Comparison of ENCODE assay signal across 16 cellular contexts in genomic region chr1:24992124-24992760, GRCh38.
A peak's percentile ranks its signal among the peaks of the same experiment; 100 is the strongest.
DNase-seq lines count a peak whose midpoint lies in the region; ATAC-seq, FAIRE-seq and TF ChIP-seq lines count a peak whose summit lies in the region.
"Had no signal": no experiment of that assay in that cellular context is flagged by ENCODE, and none has a peak within 500 bp of the region (broad histone marks: within the 10 kb centered on the region; RNA-seq: fewer than 3 reads in every experiment).

No MANE protein-coding gene starts in this region.

- H4K20me1 ChIP-seq in HepG2 (ENCODE audit: insufficient read depth, low read length) = no peaks in the 10 kb centered on the region

- no peak for TF ChIP-seq RAD21 in HepG2 (CRISPR knock-in tag; IDR thresholded peaks at IDR 0.05)

- peak in 2 of 3 donors; percentile 2 to 5 for DNase-seq in right lobe of liver
- no peak for DNase-seq in HepG2 (ENCODE audit: low spot score)
- no peak for DNase-seq in activated T-helper 1 cell treated with anti-CD3 and anti-CD28 coated beads, Interleukin-12 subunit alpha, Interleukin-12 subunit beta, Interleukin-2, Interleukin-4 antibody, amounts not matched to agents 30 ng/mL and 10 ng/mL and 1 ng/mL, durations not matched to agents 14 hours and 24 hours and 36 hours (ENCODE audit: low spot score)
- no peak for DNase-seq in lower lobe of right lung
- no peak for DNase-seq in upper lobe of right lung
- DNase-seq in SKM-1 (lab: John Stamatoyannopoulos, UW; ENCODE audit: unreplicated experiment) = no peak
- no peak for DNase-seq in SJCRH30
- DNase-seq in osteocyte (ENCODE audit: extremely low spot score, unreplicated experiment) = no peak
- DNase-seq: activated effector memory CD4-positive, alpha-beta T cell treated with anti-CD3 and anti-CD28 coated beads, Interleukin-2, amount 50 U/mL, for 16 hours; brain microvascular endothelial cell; NCI-H2107; NCI-H748 treated with DMSO at 0.1 percent for 48 hours; RPMI8226; substantia nigra had no signal

- H3K4me1 ChIP-seq in right lobe of liver = no peaks in the 10 kb centered on the region
- no peaks in the 10 kb centered on the region for H3K4me1 ChIP-seq in HepG2 (ENCODE audit: insufficient read depth, low read length)
- no peaks in the 10 kb centered on the region for H3K4me1 ChIP-seq in lower lobe of right lung
- no peaks in the 10 kb centered on the region for H3K4me1 ChIP-seq in upper lobe of right lung
- H3K4me1 ChIP-seq in SJCRH30 = no peaks in the 10 kb centered on the region
- H3K4me1 ChIP-seq: pancreas had no signal

- H3K4me1 Mint-ChIP-seq in activated T-helper 1 cell treated with anti-CD3 and anti-CD28 coated beads, Interleukin-12 subunit alpha, Interleukin-12 subunit beta, Interleukin-2, Interleukin-4 antibody, amounts not matched to agents 30 ng/mL and 10 ng/mL and 1 ng/mL, durations not matched to agents 14 hours and 24 hours and 36 hours (ENCODE audit: low read depth) = peaks cover 88% of the 10 kb centered on the region
- peaks cover 14% of the 10 kb centered on the region for H3K4me1 Mint-ChIP-seq in osteocyte (ENCODE audit: unreplicated experiment)

- no peak for FAIRE-seq in HepG2 (lab: Jason Lieb, UNC)
- FAIRE-seq: pancreas had no signal

- TF ChIP-seq POLR2A in right lobe of liver (IDR thresholded peaks at IDR 0.05) = no peak
- TF ChIP-seq POLR2A in HepG2 (IDR thresholded peaks at IDR 0.05; ENCODE audit: insufficient read depth in 1 of 2, low read depth in 2 of 2, low read length in 2 of 2) = no peak

- intact Hi-C loops in right lobe of liver (cut with DNase I) = no loop called here
- intact Hi-C loops in HepG2 (cut with micrococcal nuclease; ENCODE audit: unreplicated experiment) = no loop called here
- intact Hi-C loops in activated T-helper 1 cell treated with anti-CD3 and anti-CD28 coated beads, Interleukin-12 subunit alpha, Interleukin-12 subunit beta, Interleukin-2, Interleukin-4 antibody, amounts not matched to agents 30 ng/mL and 10 ng/mL and 1 ng/mL, durations not matched to agents 14 hours and 24 hours and 36 hours (cut with micrococcal nuclease) = loop anchor here (1.0 to 2.0 kb wide), 3 partner anchors 31 to 37 kb away; no protein-coding TSS in a partner anchor
- intact Hi-C loops in lower lobe of right lung (cut with DNase I) = no loop called here
- intact Hi-C loops in upper lobe of right lung (cut with DNase I) = no loop called here

- H3K4me3 ChIP-seq in right lobe of liver (no peak overlapping the region), HepG2 (replicated peaks in 1 of 3; ENCODE audit: insufficient read depth in 1 of 3, low read depth in 2 of 3, low read length in 3 of 3) (no peak overlapping the region), lower lobe of right lung (no peak overlapping the region), upper lobe of right lung (no peak overlapping the region), SJCRH30 (no peak overlapping the region)
- H3K4me3 ChIP-seq: hepatocyte, pancreas had no signal

- BruUV-seq in HepG2 (replicated peaks; lab: Mats Ljungman, UMichigan) = no TSS peak

- H2AFZ ChIP-seq in HepG2 (ENCODE audit: low read length) = no peak overlapping the region
- H2AFZ ChIP-seq: hepatocyte had no signal

- peaks cover 16% of the 10 kb centered on the region for H3K36me3 Mint-ChIP-seq in activated T-helper 1 cell treated with anti-CD3 and anti-CD28 coated beads, Interleukin-12 subunit alpha, Interleukin-12 subunit beta, Interleukin-2, Interleukin-4 antibody, amounts not matched to agents 30 ng/mL and 10 ng/mL and 1 ng/mL, durations not matched to agents 14 hours and 24 hours and 36 hours (ENCODE audit: low read depth)
- peaks cover 5% of the 10 kb centered on the region for H3K36me3 Mint-ChIP-seq in osteocyte (ENCODE audit: unreplicated experiment)

- in situ Hi-C loops in HepG2 (cut with HindIII; ENCODE audit: extremely low pct_ligation_motif_present, low pct_unique_long_range_greater_than_20kb) = no loop called here

- ATAC-seq in right lobe of liver (no peak), HepG2 (no peak), lower lobe of right lung (no peak), upper lobe of right lung (no peak)

- H3K79me2 ChIP-seq in HepG2 (ENCODE audit: insufficient read depth, low read length) = no peaks in the 10 kb centered on the region
- H3K79me2 ChIP-seq: hepatocyte had no signal

- peak overlapping the region; percentile 99 for H3K27ac Mint-ChIP-seq in activated T-helper 1 cell treated with anti-CD3 and anti-CD28 coated beads, Interleukin-12 subunit alpha, Interleukin-12 subunit beta, Interleukin-2, Interleukin-4 antibody, amounts not matched to agents 30 ng/mL and 10 ng/mL and 1 ng/mL, durations not matched to agents 14 hours and 24 hours and 36 hours
- H3K27ac Mint-ChIP-seq in osteocyte (ENCODE audit: unreplicated experiment) = no peak overlapping the region

- H3K4me3 Mint-ChIP-seq in activated T-helper 1 cell treated with anti-CD3 and anti-CD28 coated beads, Interleukin-12 subunit alpha, Interleukin-12 subunit beta, Interleukin-2, Interleukin-4 antibody, amounts not matched to agents 30 ng/mL and 10 ng/mL and 1 ng/mL, durations not matched to agents 14 hours and 24 hours and 36 hours = peak overlapping the region; percentile 72
- no peak overlapping the region for H3K4me3 Mint-ChIP-seq in osteocyte (ENCODE audit: unreplicated experiment)

- TF ChIP-seq CTCF in right lobe of liver (IDR thresholded peaks at IDR 0.05) (no peak), HepG2 (CRISPR knock-in tag; IDR thresholded peaks at IDR 0.05) (no peak), lower lobe of right lung (IDR thresholded peaks at IDR 0.05) (no peak), upper lobe of right lung (IDR thresholded peaks at IDR 0.05) (no peak), osteocyte (IDR thresholded peaks at IDR 0.05) (no peak)

- H3K27me3 ChIP-seq in right lobe of liver = no peaks in the 10 kb centered on the region
- peaks cover 2 to 47% of the 10 kb centered on the region in 2 experiments; a peak in 2 of 5 replicates for H3K27me3 ChIP-seq in HepG2 (ENCODE audit: control insufficient read depth in 1 of 2, insufficient read depth in 2 of 2, low read length in 2 of 2)
- peaks cover 11% of the 10 kb centered on the region for H3K27me3 ChIP-seq in lower lobe of right lung (ENCODE audit: low read depth)
- H3K27me3 ChIP-seq in upper lobe of right lung = no peaks in the 10 kb centered on the region
- no peaks in the 10 kb centered on the region; the same call in 1 of the 2 replicates for H3K27me3 ChIP-seq in SJCRH30
- H3K27me3 ChIP-seq: brain microvascular endothelial cell, hepatocyte, pancreas had no signal

- no peak overlapping the region for H3K4me2 ChIP-seq in HepG2 (ENCODE audit: low read depth, low read length)
- H3K4me2 ChIP-seq: hepatocyte had no signal

- H3K9me3 ChIP-seq in right lobe of liver (no peaks in the 10 kb centered on the region), HepG2 (ENCODE audit: low read length) (no peaks in the 10 kb centered on the region), lower lobe of right lung (no peaks in the 10 kb centered on the region), upper lobe of right lung (no peaks in the 10 kb centered on the region), SJCRH30 (replicated peaks) (0 out of 2 replicates have a peak, but pooled peaks cover 2% of the 10 kb centered on the region)
- H3K9me3 ChIP-seq: pancreas had no signal

- H3K27ac ChIP-seq in right lobe of liver = no peak overlapping the region
- no peak overlapping the region for H3K27ac ChIP-seq in HepG2 (ENCODE audit: extremely low read length, insufficient read depth, low read length)
- H3K27ac ChIP-seq in lower lobe of right lung = peak overlapping the region; percentile 58
- peak overlapping the region; percentile 51 for H3K27ac ChIP-seq in upper lobe of right lung
- H3K27ac ChIP-seq in SJCRH30 = no peak overlapping the region
- H3K27ac ChIP-seq: brain microvascular endothelial cell, hepatocyte, pancreas had no signal

- no peak for TF ChIP-seq EP300 in HepG2 (IDR thresholded peaks at IDR 0.05; ENCODE audit: low read depth in 2 of 2, low read length in 2 of 2)
- no peak for TF ChIP-seq EP300 in HepG2 (CRISPR knock-in tag; IDR thresholded peaks at IDR 0.05; ENCODE audit: borderline replicate concordance)

- H3K9me3 Mint-ChIP-seq in activated T-helper 1 cell treated with anti-CD3 and anti-CD28 coated beads, Interleukin-12 subunit alpha, Interleukin-12 subunit beta, Interleukin-2, Interleukin-4 antibody, amounts not matched to agents 30 ng/mL and 10 ng/mL and 1 ng/mL, durations not matched to agents 14 hours and 24 hours and 36 hours = peaks cover 8% of the 10 kb centered on the region
- H3K9me3 Mint-ChIP-seq in osteocyte (ENCODE audit: unreplicated experiment) = no peaks in the 10 kb centered on the region

- CTCF ChIA-PET in HepG2 (lab: Yijun Ruan, JAX; ENCODE audit: low intra/inter-chr PET ratio, low total read pairs) = no interaction called here

- H3K36me3 ChIP-seq in right lobe of liver (no peaks in the 10 kb centered on the region), HepG2 (replicated peaks in 1 of 2; ENCODE audit: control insufficient read depth in 1 of 2, insufficient read depth in 2 of 2, low read length in 2 of 2) (no peaks in the 10 kb centered on the region), lower lobe of right lung (no peaks in the 10 kb centered on the region), upper lobe of right lung (no peaks in the 10 kb centered on the region), SJCRH30 (no peaks in the 10 kb centered on the region)
- H3K36me3 ChIP-seq: brain microvascular endothelial cell, pancreas had no signal

- 63% methylated on average over 8 of the region's 11 CpGs for WGBS in right lobe of liver (ENCODE audit: insufficient coverage, low coverage, low lambda C conversion rate, missing lambda C conversion rate)
- 43% methylated on average over 11 of the region's 11 CpGs for WGBS in HepG2 (ENCODE audit: low lambda C conversion rate)

- no peak overlapping the region for H3K9ac ChIP-seq in HepG2 (ENCODE audit: insufficient read depth, low read depth, low read length)

- POLR2A ChIA-PET in HepG2 (lab: Yijun Ruan, JAX) = no interaction called here

- H3K27me3 Mint-ChIP-seq in activated T-helper 1 cell treated with anti-CD3 and anti-CD28 coated beads, Interleukin-12 subunit alpha, Interleukin-12 subunit beta, Interleukin-2, Interleukin-4 antibody, amounts not matched to agents 30 ng/mL and 10 ng/mL and 1 ng/mL, durations not matched to agents 14 hours and 24 hours and 36 hours (ENCODE audit: insufficient read depth) = no peaks in the 10 kb centered on the region
- H3K27me3 Mint-ChIP-seq in osteocyte (ENCODE audit: unreplicated experiment) = peaks cover 17% of the 10 kb centered on the region

TF ChIP-seq in HepG2, 621 proteins besides CTCF, POLR2A, EP300 and RAD21 (continues in another document):
- TF ChIP-seq ZNF776 (CRISPR knock-in tag; IDR thresholded peaks at IDR 0.05) = no peak
- TF ChIP-seq RBAK (CRISPR knock-in tag; IDR thresholded peaks at IDR 0.05) = no peak
- TF ChIP-seq XRCC5 (optimal IDR thresholded peaks at IDR 0.05; ENCODE audit: low read length) = no peak
- no peak for TF ChIP-seq ZNF510 (CRISPR knock-in tag; IDR thresholded peaks at IDR 0.05; ENCODE audit: low read depth)

Comparison
In these comparisons a context has a peak if more than half of its experiments do, and no peak if none do; other contexts are left out.
1. DNase-seq: peak in right lobe of liver (2 of 3); none in HepG2 (single experiment), activated T-helper 1 cell treated with anti-CD3 and anti-CD28 coated beads, Interleukin-12 subunit alpha, Interleukin-12 subunit beta, Interleukin-2, Interleukin-4 antibody, amounts not matched to agents 30 ng/mL and 10 ng/mL and 1 ng/mL, durations not matched to agents 14 hours and 24 hours and 36 hours (single experiment), lower lobe of right lung (single experiment), upper lobe of right lung (single experiment), SKM-1 (single experiment), SJCRH30 (0 of 2) and osteocyte (single experiment).
2. H3K27ac ChIP-seq: peak in lower lobe of right lung (single experiment) and upper lobe of right lung (single experiment); none in right lobe of liver (0 of 3), HepG2 (single experiment) and SJCRH30 (single experiment).